In genomic region chr2:221097949-221098348, GRCh38 we compare ENCODE assay signal across 19 cellular contexts.
DNase-seq lines count a peak whose midpoint lies in the region; ATAC-seq, FAIRE-seq and TF ChIP-seq lines count a peak whose summit lies in the region.
"Had no signal": no experiment of that assay in that cellular context is flagged by ENCODE, and none has a peak within 500 bp of the region (broad histone marks: within the 10 kb centered on the region; RNA-seq: fewer than 3 reads in every experiment).

No MANE protein-coding gene starts in this region.

- TF ChIP-seq POLR2A in HepG2 (IDR thresholded peaks at IDR 0.05; ENCODE audit: insufficient read depth in 1 of 2, low read depth in 2 of 2, low read length in 2 of 2) (no peak), right lobe of liver (IDR thresholded peaks at IDR 0.05) (no peak)

- BruUV-seq in HepG2 (replicated peaks; lab: Mats Ljungman, UMichigan) (no TSS peak), PC-9 (replicated peaks; lab: Mats Ljungman, UMichigan) (no TSS peak)

- H3K27me3 ChIP-seq in HepG2 (ENCODE audit: control insufficient read depth in 1 of 2, insufficient read depth in 2 of 2, low read length in 2 of 2): no peaks in the 10 kb centered on the region
- H3K27me3 ChIP-seq in right lobe of liver: no peaks in the 10 kb centered on the region
- H3K27me3 ChIP-seq in SJCRH30: no peaks in the 10 kb centered on the region
- H3K27me3 ChIP-seq in keratinocyte (ENCODE audit: control insufficient read depth, extremely low read depth, insufficient read depth, low read length): no peaks in the 10 kb centered on the region
- H3K27me3 ChIP-seq in PC-9 (ENCODE audit: insufficient read depth, low read depth): no peaks in the 10 kb centered on the region
- H3K27me3 ChIP-seq: BLaER1 treated with 17β-estradiol and CSF1 and Interleukin-3, amounts not matched to agents 10 nM and 100 nM had no signal

- 15% methylated on average over 7 of the region's 7 CpGs for WGBS in HepG2 (ENCODE audit: low lambda C conversion rate)
- 58% methylated on average over 7 of the region's 7 CpGs for WGBS in right lobe of liver (ENCODE audit: insufficient coverage, low coverage, low lambda C conversion rate, missing lambda C conversion rate)

- FAIRE-seq in HepG2 (lab: Jason Lieb, UNC): no peak
- FAIRE-seq in keratinocyte (lab: Jason Lieb, UNC): peak; percentile 26
- FAIRE-seq: D721Med, G401.6, GM12891, GM19239 had no signal

- TF ChIP-seq EP300 in HepG2 (IDR thresholded peaks at IDR 0.05; ENCODE audit: low read depth in 2 of 2, low read length in 2 of 2) (no peak), HepG2 (CRISPR knock-in tag; IDR thresholded peaks at IDR 0.05; ENCODE audit: borderline replicate concordance) (no peak)

- DNase-seq in HepG2 (ENCODE audit: low spot score): no peak
- no peak for DNase-seq in right lobe of liver
- no peak for DNase-seq in SJCRH30
- no peak for DNase-seq in keratinocyte (ENCODE audit: low read depth, low spot score)
- DNase-seq in CD14-positive monocyte (ENCODE audit: low spot score): no peak
- DNase-seq in OCI-M1 (lab: John Stamatoyannopoulos, UW): no peak
- no peak for DNase-seq in PC-9
- DNase-seq: Caco-2; CD4-positive, CD25-positive, alpha-beta regulatory T cell; H7 had no signal

- H4K20me1 ChIP-seq in HepG2 (ENCODE audit: insufficient read depth, low read length) (no peaks in the 10 kb centered on the region), keratinocyte (ENCODE audit: control insufficient read depth, extremely low read depth, insufficient read depth, low read length) (no peaks in the 10 kb centered on the region), PC-9 (ENCODE audit: insufficient read depth) (no peaks in the 10 kb centered on the region)
- H4K20me1 ChIP-seq: BLaER1 treated with 17β-estradiol and CSF1 and Interleukin-3, amounts not matched to agents 10 nM and 100 nM had no signal

- H3K9me2 ChIP-seq in PC-9 (ENCODE audit: insufficient read depth): no peaks in the 10 kb centered on the region

- no peaks in the 10 kb centered on the region for H3K4me1 Mint-ChIP-seq in CD14-positive monocyte
- H3K4me1 Mint-ChIP-seq: CD4-positive, CD25-positive, alpha-beta regulatory T cell had no signal

- no peaks in the 10 kb centered on the region for H3K4me1 ChIP-seq in HepG2 (ENCODE audit: insufficient read depth, low read length)
- no peaks in the 10 kb centered on the region for H3K4me1 ChIP-seq in right lobe of liver
- peaks cover 27% of the 10 kb centered on the region for H3K4me1 ChIP-seq in SJCRH30
- H3K4me1 ChIP-seq in keratinocyte (ENCODE audit: control insufficient read depth, extremely low read depth, insufficient read depth, low read length): peaks cover 25% of the 10 kb centered on the region
- H3K4me1 ChIP-seq in PC-9 (replicated peaks; ENCODE audit: insufficient read depth): no peaks in the 10 kb centered on the region
- H3K4me1 ChIP-seq: Caco-2 had no signal

- intact Hi-C loops in HepG2 (cut with micrococcal nuclease; ENCODE audit: unreplicated experiment) (no loop called here), right lobe of liver (cut with DNase I) (no loop called here), CD14-positive monocyte (cut with micrococcal nuclease) (no loop called here), PC-9 (cut with micrococcal nuclease; ENCODE audit: unreplicated experiment) (no loop called here)

- POLR2A ChIA-PET in HepG2 (lab: Yijun Ruan, JAX): no interaction called here
- POLR2A ChIA-PET in PC-9 (lab: Charles Lee; ENCODE audit: unreplicated experiment): no interaction called here

- no peak overlapping the region for H3K4me3 Mint-ChIP-seq in CD14-positive monocyte
- H3K4me3 Mint-ChIP-seq: B cell; CD4-positive, CD25-positive, alpha-beta regulatory T cell; GM23338; HFFc6 had no signal

- H3K4me3 ChIP-seq in HepG2 (replicated peaks in 1 of 3; ENCODE audit: insufficient read depth in 1 of 3, low read depth in 2 of 3, low read length in 3 of 3) (no peak overlapping the region), right lobe of liver (no peak overlapping the region), SJCRH30 (no peak overlapping the region), keratinocyte (ENCODE audit: control insufficient read depth in 2 of 3, extremely low read depth in 1 of 3, insufficient read depth in 2 of 3, low read depth in 1 of 3, low read length in 3 of 3) (no peak overlapping the region), PC-9 (no peak overlapping the region)
- H3K4me3 ChIP-seq: BLaER1 treated with 17β-estradiol and CSF1 and Interleukin-3, amounts not matched to agents 10 nM and 100 nM; GM23338 had no signal

- H3K36me3 ChIP-seq in HepG2 (replicated peaks in 1 of 2; ENCODE audit: control insufficient read depth in 1 of 2, insufficient read depth in 2 of 2, low read length in 2 of 2) (no peaks in the 10 kb centered on the region), right lobe of liver (no peaks in the 10 kb centered on the region), SJCRH30 (no peaks in the 10 kb centered on the region), keratinocyte (ENCODE audit: control insufficient read depth in 2 of 2, extremely low read depth in 1 of 2, insufficient read depth in 2 of 2, low read length in 2 of 2) (no peaks in the 10 kb centered on the region), PC-9 (ENCODE audit: low read depth) (no peaks in the 10 kb centered on the region)
- H3K36me3 ChIP-seq: BLaER1 treated with 17β-estradiol and CSF1 and Interleukin-3, amounts not matched to agents 10 nM and 100 nM had no signal

- no peaks in the 10 kb centered on the region for H3K36me3 Mint-ChIP-seq in CD14-positive monocyte
- H3K36me3 Mint-ChIP-seq: CD4-positive, CD25-positive, alpha-beta regulatory T cell had no signal

- H2AFZ ChIP-seq in HepG2 (ENCODE audit: low read length): no peak overlapping the region
- H2AFZ ChIP-seq in keratinocyte (ENCODE audit: control insufficient read depth, low read length): no peak overlapping the region
- no peak overlapping the region for H2AFZ ChIP-seq in PC-9
- H2AFZ ChIP-seq: GM23338 had no signal

- dilution Hi-C loops in keratinocyte (cut with MboI; ENCODE audit: extremely low pct_ligation_motif_present, low sequenced_read_pairs): no loop called here

- H3K9me3 Mint-ChIP-seq in CD14-positive monocyte: peaks cover 0 to 9% (median 0%) of the 10 kb centered on the region in 7 donors
- H3K9me3 Mint-ChIP-seq: GM23338, HFFc6 had no signal

- no peak overlapping the region for H3K9ac ChIP-seq in HepG2 (ENCODE audit: insufficient read depth, low read depth, low read length)
- H3K9ac ChIP-seq in keratinocyte (ENCODE audit: control insufficient read depth, extremely low read depth, insufficient read depth, low read length): no peak overlapping the region
- H3K9ac ChIP-seq: BLaER1 treated with 17β-estradiol and CSF1 and Interleukin-3, amounts not matched to agents 10 nM and 100 nM had no signal

- no peaks in the 10 kb centered on the region for H3K9me3 ChIP-seq in HepG2 (ENCODE audit: low read length)
- no peaks in the 10 kb centered on the region for H3K9me3 ChIP-seq in right lobe of liver
- no peaks in the 10 kb centered on the region for H3K9me3 ChIP-seq in SJCRH30 (replicated peaks)
- H3K9me3 ChIP-seq in keratinocyte (ENCODE audit: control insufficient read depth, low read depth, low read length): no peaks in the 10 kb centered on the region
- H3K9me3 ChIP-seq in PC-9 (ENCODE audit: insufficient read depth, low read depth): no peaks in the 10 kb centered on the region
- H3K9me3 ChIP-seq: Caco-2 had no signal

- CTCF ChIA-PET in HepG2 (lab: Yijun Ruan, JAX; ENCODE audit: low intra/inter-chr PET ratio, low total read pairs) (no interaction called here), PC-9 (lab: Charles Lee) (no interaction called here)

- no peak for TF ChIP-seq RAD21 in HepG2 (CRISPR knock-in tag; IDR thresholded peaks at IDR 0.05)

- H3K79me2 ChIP-seq in HepG2 (ENCODE audit: insufficient read depth, low read length) (no peaks in the 10 kb centered on the region), keratinocyte (ENCODE audit: control insufficient read depth, insufficient read depth, low read length) (no peaks in the 10 kb centered on the region), PC-9 (ENCODE audit: low read depth) (no peaks in the 10 kb centered on the region)

- ATAC-seq in HepG2 (no peak), right lobe of liver (no peak)
- ATAC-seq: GM23338, HCT116 had no signal

- no peak overlapping the region for H3K4me2 ChIP-seq in HepG2 (ENCODE audit: low read depth, low read length)
- H3K4me2 ChIP-seq in keratinocyte (ENCODE audit: control insufficient read depth, extremely low read depth, insufficient read depth, low read depth, low read length): peak overlapping the region; percentile 28
- no peak overlapping the region for H3K4me2 ChIP-seq in PC-9
- H3K4me2 ChIP-seq: BLaER1 treated with 17β-estradiol and CSF1 and Interleukin-3, amounts not matched to agents 10 nM and 100 nM; GM23338 had no signal

- H3F3A ChIP-seq in PC-9 (ENCODE audit: insufficient read depth, low read depth): no peaks in the 10 kb centered on the region

- peaks cover 0 to 2% (median 0%) of the 10 kb centered on the region in 3 donors for H3K27me3 Mint-ChIP-seq in CD14-positive monocyte (ENCODE audit: low read depth in 3 of 3)
- H3K27me3 Mint-ChIP-seq: B cell; CD4-positive, CD25-positive, alpha-beta regulatory T cell had no signal

- in situ Hi-C loops in HepG2 (cut with HindIII; ENCODE audit: extremely low pct_ligation_motif_present, low pct_unique_long_range_greater_than_20kb): no loop called here

- H3K27ac ChIP-seq in HepG2 (ENCODE audit: extremely low read length, insufficient read depth, low read length) (no peak overlapping the region), right lobe of liver (no peak overlapping the region), SJCRH30 (peak overlapping the region; percentile 84; the same call in 1 of the 2 replicates), keratinocyte (ENCODE audit: control insufficient read depth, insufficient read depth, low read length) (peak overlapping the region; percentile 67), PC-9 (no peak overlapping the region)
- H3K27ac ChIP-seq: BLaER1 treated with 17β-estradiol and CSF1 and Interleukin-3, amounts not matched to agents 10 nM and 100 nM had no signal

- TF ChIP-seq CTCF in HepG2 (CRISPR knock-in tag; IDR thresholded peaks at IDR 0.05) (no peak), right lobe of liver (IDR thresholded peaks at IDR 0.05) (no peak), keratinocyte (optimal IDR thresholded peaks at IDR 0.05 in 1 of 3, IDR thresholded peaks at IDR 0.05 in 1 of 3, conservative IDR thresholded peaks at IDR 0.05 in 1 of 3; ENCODE audit: extremely low read depth in 1 of 3, insufficient read depth in 2 of 3, low read length in 3 of 3) (no peak), CD14-positive monocyte (IDR thresholded peaks at IDR 0.05) (no peak), PC-9 (conservative IDR thresholded peaks at IDR 0.05) (no peak)

- no peak overlapping the region for H3K27ac Mint-ChIP-seq in CD14-positive monocyte
- H3K27ac Mint-ChIP-seq: B cell; CD4-positive, CD25-positive, alpha-beta regulatory T cell; GM23338; HFFc6 had no signal

- H3K9me1 ChIP-seq in keratinocyte (ENCODE audit: control insufficient read depth, extremely low read depth, insufficient read depth, low read length): no peaks in the 10 kb centered on the region

TF ChIP-seq in HepG2, 621 proteins besides CTCF, POLR2A, EP300 and RAD21 (continues in another document):
- TF ChIP-seq MAFF (IDR thresholded peaks at IDR 0.05; ENCODE audit: low read depth, low read length): peak; percentile 62; the same call in 1 of the 2 replicates
- TF ChIP-seq MAFK (conservative IDR thresholded peaks at IDR 0.05 in 1 of 2, IDR thresholded peaks at IDR 0.05 in 1 of 2; ENCODE audit: low read length in 2 of 2): peak; percentile 70 to 72
- no peak for TF ChIP-seq ZNF550 (CRISPR knock-in tag; IDR thresholded peaks at IDR 0.05; ENCODE audit: borderline replicate concordance)

Comparison
In these comparisons a context has a peak if more than half of its experiments do, and no peak if none do; other contexts are left out.
1. H3K27ac ChIP-seq: peak in SJCRH30 (single experiment) and keratinocyte (single experiment); none in HepG2 (single experiment), right lobe of liver (0 of 3) and PC-9 (single experiment).